9 cellular contexts compared by ENCODE assay signal in genomic region chr4:3075652-3075981, GRCh38. TPM values are rescaled to one million over a fixed set of nuclear protein-coding genes. Genes with fewer than 3 reads are reported as not detected.
DNase-seq lines count a peak whose midpoint lies in the region; ATAC-seq and TF ChIP-seq lines count a peak whose summit lies in the region.
"Had no signal": no experiment of that assay in that cellular context is flagged by ENCODE, and none has a peak within 500 bp of the region (broad histone marks: within the 10 kb centered on the region; RNA-seq: fewer than 3 reads in every experiment).

No MANE protein-coding gene starts in this region.

- peaks cover 34% of the 10 kb centered on the region for H3K4me1 Mint-ChIP-seq in dendritic cell treated with granulocyte-macrophage colony-stimulating factor and Interleukin-4, amounts not matched to agents 40 ng/mL and 50 ng/mL, for 4 days (ENCODE audit: low read depth)
- peaks cover 21% of the 10 kb centered on the region for H3K4me1 Mint-ChIP-seq in nephron

- peak overlapping the region; percentile 96 for H3K4me2 ChIP-seq in Karpas-422 (ENCODE audit: low read depth, low read length, poor library complexity, severe bottlenecking)

- CTCF ChIA-PET in BJ (lab: Yijun Ruan, JAX) = no interaction called here

- H3K9me3 ChIP-seq in Karpas-422 (ENCODE audit: low read length) = no peaks in the 10 kb centered on the region

- H3K4me3 ChIP-seq in BJ (ENCODE audit: low read depth, low read length) (peak overlapping the region; percentile 64), Karpas-422 (ENCODE audit: low read length) (peak overlapping the region; percentile 100)

- no peak overlapping the region for H2AFZ ChIP-seq in Karpas-422 (ENCODE audit: low read length)

- intact Hi-C loops in dendritic cell treated with granulocyte-macrophage colony-stimulating factor and Interleukin-4, amounts not matched to agents 40 ng/mL and 50 ng/mL, for 4 days (cut with micrococcal nuclease) = loop anchor here (10.0 kb wide), 1 partner anchor 111 kb away; the partner anchor contains the start of genes GRK4 and NOP14

- ATAC-seq in GM19452 (IDR thresholded peaks at IDR 0.05; ENCODE audit: unreplicated experiment) (no peak), HG02763 (IDR thresholded peaks at IDR 0.05; ENCODE audit: unreplicated experiment) (no peak), HG02642 (IDR thresholded peaks at IDR 0.05; ENCODE audit: poor library complexity, unreplicated experiment) (no peak)

- peak overlapping the region; percentile 97 for H3K4me3 Mint-ChIP-seq in dendritic cell treated with granulocyte-macrophage colony-stimulating factor and Interleukin-4, amounts not matched to agents 40 ng/mL and 50 ng/mL, for 4 days
- H3K4me3 Mint-ChIP-seq in nephron = peak overlapping the region; percentile 94 to 96 (median 95)

- H3K27ac Mint-ChIP-seq in dendritic cell treated with granulocyte-macrophage colony-stimulating factor and Interleukin-4, amounts not matched to agents 40 ng/mL and 50 ng/mL, for 4 days = peak overlapping the region; percentile 97
- H3K27ac Mint-ChIP-seq in nephron = peak overlapping the region; percentile 72 to 98 (median 98)

- no peaks in the 10 kb centered on the region for H3K9me3 Mint-ChIP-seq in dendritic cell treated with granulocyte-macrophage colony-stimulating factor and Interleukin-4, amounts not matched to agents 40 ng/mL and 50 ng/mL, for 4 days
- H3K9me3 Mint-ChIP-seq in nephron = no peaks in the 10 kb centered on the region

- TF ChIP-seq CTCF in BJ (IDR thresholded peaks at IDR 0.05; ENCODE audit: insufficient read depth, low read depth, low read length) (no peak), nephron (IDR thresholded peaks at IDR 0.05; ENCODE audit: unreplicated experiment in 3 of 3) (no peak)

- H3K4me1 ChIP-seq in Karpas-422 (ENCODE audit: low read length) = peaks cover 40% of the 10 kb centered on the region

- peak overlapping the region; percentile 99 for H3K9ac ChIP-seq in Karpas-422 (ENCODE audit: low read length)

- H3K36me3 ChIP-seq in BJ (ENCODE audit: control insufficient read depth, insufficient read depth, low read length) = no peaks in the 10 kb centered on the region
- H3K36me3 ChIP-seq in Karpas-422 (ENCODE audit: insufficient read depth, low read length) = no peaks in the 10 kb centered on the region

- H4K20me1 ChIP-seq in Karpas-422 (ENCODE audit: insufficient read depth, low read depth, low read length) = peaks cover 11% of the 10 kb centered on the region; the same call in 1 of the 2 replicates

- peak overlapping the region; percentile 71 for H3K27ac ChIP-seq in Karpas-422 (ENCODE audit: low read length)

- POLR2A ChIA-PET in BJ (lab: Charles Lee) = interaction anchor here (0.5 kb wide), 1 partner anchor 482 kb away, joined by 4 read pairs; no protein-coding TSS in a partner anchor

- H3K27me3 Mint-ChIP-seq in dendritic cell treated with granulocyte-macrophage colony-stimulating factor and Interleukin-4, amounts not matched to agents 40 ng/mL and 50 ng/mL, for 4 days = peaks cover 4% of the 10 kb centered on the region
- peaks cover 6% of the 10 kb centered on the region for H3K27me3 Mint-ChIP-seq in nephron (ENCODE audit: low read depth)

- H3K36me3 Mint-ChIP-seq in dendritic cell treated with granulocyte-macrophage colony-stimulating factor and Interleukin-4, amounts not matched to agents 40 ng/mL and 50 ng/mL, for 4 days (ENCODE audit: low read depth) = peaks cover 23% of the 10 kb centered on the region
- peaks cover 8% of the 10 kb centered on the region for H3K36me3 Mint-ChIP-seq in nephron (ENCODE audit: low read depth)

- DNase-seq in BJ (ENCODE audit: low read depth) (no peak), Karpas-422 (no peak), NCI-H345 (lab: John Stamatoyannopoulos, UW) (no peak)

- H3K9me2 ChIP-seq in Karpas-422 (replicated peaks; ENCODE audit: insufficient read depth, low read length) = no peaks in the 10 kb centered on the region

- H3K27me3 ChIP-seq in BJ (ENCODE audit: control insufficient read depth, insufficient read depth, low read length) (no peaks in the 10 kb centered on the region), Karpas-422 (ENCODE audit: low read length) (no peaks in the 10 kb centered on the region)

- peaks cover 57% of the 10 kb centered on the region for H3K79me2 ChIP-seq in Karpas-422 (ENCODE audit: low read length)

RNA-seq across cellular contexts. Expression of gene HTT, which starts 1.1 kb away (rescaled TPM):
- polyA plus RNA-seq in BJ (2011; rRNA removed) = 10.6 and 13.6 TPM in 2 replicates
- 67.2 and 82.4 TPM in 2 replicates for polyA minus RNA-seq in BJ (2011; rRNA and poly(A)+ RNA removed)
- 24.8 and 48.7 TPM in 2 replicates for total RNA-seq in Karpas-422 (2014; rRNA removed; shearing (Covaris generic); ENCODE audit: low replicate concordance)

RNA-seq across cellular contexts. Expression of gene HTT-AS, which starts 1.3 kb away (rescaled TPM):
- not detected in 2 replicates for polyA plus RNA-seq in BJ (2011; rRNA removed)
- polyA minus RNA-seq in BJ (2011; rRNA and poly(A)+ RNA removed) = not detected in 2 replicates
- not detected in 2 replicates for total RNA-seq in Karpas-422 (2014; rRNA removed; shearing (Covaris generic); ENCODE audit: low replicate concordance)
- total RNA-seq: myocyte had no signal
